Comparison of ENCODE assay signal across 1 cellular context in the genomic region with DNA sequence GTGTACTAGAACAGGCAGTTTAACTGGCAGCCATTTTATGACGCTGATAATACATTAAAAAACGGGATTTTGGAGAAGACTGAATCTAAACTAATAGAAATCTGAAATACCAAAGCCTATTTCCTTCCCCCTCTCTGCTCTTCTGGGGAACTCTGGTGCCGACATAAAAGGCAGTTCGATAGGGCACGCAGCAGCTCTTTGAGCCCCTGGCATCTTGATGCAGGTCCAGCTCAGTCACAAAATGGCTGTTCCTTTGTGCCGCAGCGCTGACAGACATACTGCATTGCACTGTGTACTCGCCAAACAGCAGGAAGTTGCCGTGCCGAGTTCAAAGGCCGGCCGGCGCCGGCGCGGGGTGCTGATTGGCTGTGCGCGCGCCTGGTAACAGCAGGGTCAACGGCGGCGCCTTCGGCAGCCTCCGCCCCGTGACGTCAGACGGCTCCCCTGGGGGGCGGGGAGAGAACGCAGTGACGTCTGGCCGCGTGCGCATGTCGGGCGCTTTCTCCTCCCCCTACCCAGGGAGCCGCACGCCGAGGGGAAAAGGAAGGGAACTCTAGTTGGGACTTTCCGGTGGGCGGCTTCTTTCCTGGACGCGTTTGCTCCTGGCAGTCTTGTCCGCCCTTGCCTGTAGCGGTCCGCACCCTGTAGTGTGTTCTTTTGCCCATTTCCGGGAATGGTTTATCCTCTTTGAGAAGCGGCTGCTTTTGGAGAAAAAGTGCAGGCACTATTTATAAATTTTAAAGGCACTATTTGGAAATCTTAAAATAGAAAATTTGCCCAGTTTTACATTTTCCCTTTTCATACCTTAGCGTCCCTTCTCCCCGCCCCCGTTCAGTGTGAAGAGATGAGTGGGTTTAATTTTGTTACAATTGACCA.
A peak's percentile ranks its signal among the peaks of the same experiment; 100 is the strongest.
TF ChIP-seq lines count a peak whose summit lies in the region.

No MANE protein-coding gene starts in this region.

TF ChIP-seq in HepG2, 621 proteins besides CTCF, POLR2A, EP300 and RAD21 (continued from another document and continues in another):
- TF ChIP-seq KLF11 (CRISPR knock-in tag; IDR thresholded peaks at IDR 0.05) = peak; percentile 51
- TF ChIP-seq, protein P1, sequence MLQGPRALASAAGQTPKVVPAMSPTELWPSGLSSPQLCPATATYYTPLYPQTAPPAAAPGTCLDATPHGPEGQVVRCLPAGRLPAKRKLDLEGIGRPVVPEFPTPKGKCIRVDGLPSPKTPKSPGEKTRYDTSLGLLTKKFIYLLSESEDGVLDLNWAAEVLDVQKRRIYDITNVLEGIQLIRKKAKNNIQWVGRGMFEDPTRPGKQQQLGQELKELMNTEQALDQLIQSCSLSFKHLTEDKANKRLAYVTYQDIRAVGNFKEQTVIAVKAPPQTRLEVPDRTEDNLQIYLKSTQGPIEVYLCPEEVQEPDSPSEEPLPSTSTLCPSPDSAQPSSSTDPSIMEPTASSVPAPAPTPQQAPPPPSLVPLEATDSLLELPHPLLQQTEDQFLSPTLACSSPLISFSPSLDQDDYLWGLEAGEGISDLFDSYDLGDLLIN (CRISPR knock-in tag; IDR thresholded peaks at IDR 0.05; ENCODE audit: borderline replicate concordance) = no peak; the same call in 1 of the 2 replicates
- TF ChIP-seq NR2F6 (IDR thresholded peaks at IDR 0.05) = no peak
- peak; percentile 69; the same call in 1 of the 2 replicates for TF ChIP-seq NR2F6 (CRISPR knock-in tag; IDR thresholded peaks at IDR 0.05)
- no peak for TF ChIP-seq ZBTB33 (CRISPR knock-in tag; IDR thresholded peaks at IDR 0.05)
- TF ChIP-seq ZNF660 (CRISPR knock-in tag; IDR thresholded peaks at IDR 0.05; ENCODE audit: borderline replicate concordance, low read depth) = peak; percentile 54; the same call in 1 of the 2 replicates
- TF ChIP-seq, protein P2, sequence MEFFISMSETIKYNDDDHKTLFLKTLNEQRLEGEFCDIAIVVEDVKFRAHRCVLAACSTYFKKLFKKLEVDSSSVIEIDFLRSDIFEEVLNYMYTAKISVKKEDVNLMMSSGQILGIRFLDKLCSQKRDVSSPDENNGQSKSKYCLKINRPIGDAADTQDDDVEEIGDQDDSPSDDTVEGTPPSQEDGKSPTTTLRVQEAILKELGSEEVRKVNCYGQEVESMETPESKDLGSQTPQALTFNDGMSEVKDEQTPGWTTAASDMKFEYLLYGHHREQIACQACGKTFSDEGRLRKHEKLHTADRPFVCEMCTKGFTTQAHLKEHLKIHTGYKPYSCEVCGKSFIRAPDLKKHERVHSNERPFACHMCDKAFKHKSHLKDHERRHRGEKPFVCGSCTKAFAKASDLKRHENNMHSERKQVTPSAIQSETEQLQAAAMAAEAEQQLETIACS (CRISPR knock-in tag; IDR thresholded peaks at IDR 0.05) = 0 out of 2 replicates have a peak, but pooled peaks have one; percentile 35
- TF ChIP-seq ZBTB21 (CRISPR knock-in tag; IDR thresholded peaks at IDR 0.05) = peak; percentile 97
- TF ChIP-seq ZBTB3 (CRISPR knock-in tag; IDR thresholded peaks at IDR 0.05; ENCODE audit: borderline replicate concordance, low read depth) = peak; percentile 74
- TF ChIP-seq ZNF639 (CRISPR knock-in tag; conservative IDR thresholded peaks at IDR 0.05) = peak; percentile 71
- no peak for TF ChIP-seq ZNF891 (CRISPR knock-in tag; IDR thresholded peaks at IDR 0.05)
- no peak for TF ChIP-seq ZNF329 (CRISPR knock-in tag; IDR thresholded peaks at IDR 0.05; ENCODE audit: low read depth)
- peak; percentile 88 for TF ChIP-seq ZBTB38 (CRISPR knock-in tag; IDR thresholded peaks at IDR 0.05)
- TF ChIP-seq MTA3 (CRISPR knock-in tag; IDR thresholded peaks at IDR 0.05) = no peak
- TF ChIP-seq ESRRA (CRISPR knock-in tag; IDR thresholded peaks at IDR 0.05; ENCODE audit: low read depth) = 0 out of 2 replicates have a peak, but pooled peaks have one; percentile 77
- TF ChIP-seq, protein P3, sequence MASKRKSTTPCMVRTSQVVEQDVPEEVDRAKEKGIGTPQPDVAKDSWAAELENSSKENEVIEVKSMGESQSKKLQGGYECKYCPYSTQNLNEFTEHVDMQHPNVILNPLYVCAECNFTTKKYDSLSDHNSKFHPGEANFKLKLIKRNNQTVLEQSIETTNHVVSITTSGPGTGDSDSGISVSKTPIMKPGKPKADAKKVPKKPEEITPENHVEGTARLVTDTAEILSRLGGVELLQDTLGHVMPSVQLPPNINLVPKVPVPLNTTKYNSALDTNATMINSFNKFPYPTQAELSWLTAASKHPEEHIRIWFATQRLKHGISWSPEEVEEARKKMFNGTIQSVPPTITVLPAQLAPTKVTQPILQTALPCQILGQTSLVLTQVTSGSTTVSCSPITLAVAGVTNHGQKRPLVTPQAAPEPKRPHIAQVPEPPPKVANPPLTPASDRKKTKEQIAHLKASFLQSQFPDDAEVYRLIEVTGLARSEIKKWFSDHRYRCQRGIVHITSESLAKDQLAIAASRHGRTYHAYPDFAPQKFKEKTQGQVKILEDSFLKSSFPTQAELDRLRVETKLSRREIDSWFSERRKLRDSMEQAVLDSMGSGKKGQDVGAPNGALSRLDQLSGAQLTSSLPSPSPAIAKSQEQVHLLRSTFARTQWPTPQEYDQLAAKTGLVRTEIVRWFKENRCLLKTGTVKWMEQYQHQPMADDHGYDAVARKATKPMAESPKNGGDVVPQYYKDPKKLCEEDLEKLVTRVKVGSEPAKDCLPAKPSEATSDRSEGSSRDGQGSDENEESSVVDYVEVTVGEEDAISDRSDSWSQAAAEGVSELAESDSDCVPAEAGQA (IDR thresholded peaks at IDR 0.05; ENCODE audit: low read depth) = peak; percentile 89
- TF ChIP-seq, protein P3 (CRISPR knock-in tag; IDR thresholded peaks at IDR 0.05; ENCODE audit: borderline replicate concordance) = no peak; the same call in none of the 2 replicates
- peak; percentile 73; the same call in 1 of the 2 replicates for TF ChIP-seq ZNF142 (CRISPR knock-in tag; IDR thresholded peaks at IDR 0.05)
- TF ChIP-seq, protein P4, sequence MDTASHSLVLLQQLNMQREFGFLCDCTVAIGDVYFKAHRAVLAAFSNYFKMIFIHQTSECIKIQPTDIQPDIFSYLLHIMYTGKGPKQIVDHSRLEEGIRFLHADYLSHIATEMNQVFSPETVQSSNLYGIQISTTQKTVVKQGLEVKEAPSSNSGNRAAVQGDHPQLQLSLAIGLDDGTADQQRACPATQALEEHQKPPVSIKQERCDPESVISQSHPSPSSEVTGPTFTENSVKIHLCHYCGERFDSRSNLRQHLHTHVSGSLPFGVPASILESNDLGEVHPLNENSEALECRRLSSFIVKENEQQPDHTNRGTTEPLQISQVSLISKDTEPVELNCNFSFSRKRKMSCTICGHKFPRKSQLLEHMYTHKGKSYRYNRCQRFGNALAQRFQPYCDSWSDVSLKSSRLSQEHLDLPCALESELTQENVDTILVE (CRISPR knock-in tag; IDR thresholded peaks at IDR 0.05) = peak; percentile 80
- TF ChIP-seq ZNF326 (CRISPR knock-in tag; IDR thresholded peaks at IDR 0.05; ENCODE audit: borderline replicate concordance) = 0 out of 2 replicates have a peak, but pooled peaks have one; percentile 41
- TF ChIP-seq SIX1 (CRISPR knock-in tag; IDR thresholded peaks at IDR 0.05; ENCODE audit: borderline replicate concordance) = no peak
- TF ChIP-seq ZNF567 (CRISPR knock-in tag; IDR thresholded peaks at IDR 0.05; ENCODE audit: borderline replicate concordance) = 0 out of 2 replicates have a peak, but pooled peaks have one; percentile 43
- no peak; the same call in 1 of the 2 replicates for TF ChIP-seq ZNF552 (CRISPR knock-in tag; IDR thresholded peaks at IDR 0.05; ENCODE audit: borderline replicate concordance)
- peak; percentile 92 for TF ChIP-seq ZFP90 (CRISPR knock-in tag; IDR thresholded peaks at IDR 0.05; ENCODE audit: borderline replicate concordance)
- TF ChIP-seq ZNF431 (CRISPR knock-in tag; IDR thresholded peaks at IDR 0.05; ENCODE audit: borderline replicate concordance, low read depth) = peak; percentile 72; the same call in 1 of the 2 replicates
- no peak for TF ChIP-seq FOXM1 (CRISPR knock-in tag; IDR thresholded peaks at IDR 0.05)
- TF ChIP-seq CC2D1A (CRISPR knock-in tag; IDR thresholded peaks at IDR 0.05) = no peak
- TF ChIP-seq SRF (IDR thresholded peaks at IDR 0.05; ENCODE audit: low read depth, low read length) = 0 out of 2 replicates have a peak, but pooled peaks have one; percentile 26
- TF ChIP-seq ELF3 (CRISPR knock-in tag; IDR thresholded peaks at IDR 0.05) = peak; percentile 96
